Comparison of ENCODE assay signal across 24 cellular contexts in genomic region chr4:118939169-118939779, GRCh38. TPM values are rescaled to one million over a fixed set of nuclear protein-coding genes. Genes with fewer than 3 reads are reported as not detected.
DNase-seq lines count a peak whose midpoint lies in the region; ATAC-seq and TF ChIP-seq lines count a peak whose summit lies in the region.
"Had no signal": no experiment of that assay in that cellular context is flagged by ENCODE, and none has a peak within 500 bp of the region (broad histone marks: within the 10 kb centered on the region; RNA-seq: fewer than 3 reads in every experiment).

No MANE protein-coding gene starts in this region.

- WGBS in esophagus muscularis mucosa, result 57% methylated on average over 10 of the region's 10 CpGs
- 42 to 74% (median 61%) methylated on average over 10 of the region's 10 CpGs for WGBS in psoas muscle, 3 donors

- CTCF ChIA-PET in activated naive CD4-positive, alpha-beta T cell treated with anti-CD3 and anti-CD28 coated beads, Interleukin-2, amount 10 ng/mL, durations not matched to agents 7 days and 5 days (lab: Charles Lee), result no interaction called here

- intact Hi-C loops in esophagus muscularis mucosa (cut with DNase I) (no loop called here), psoas muscle (cut with DNase I) (no loop called here), uterus (cut with DNase I; ENCODE audit: low total_unique reads) (no loop called here)

- H3K27ac Mint-ChIP-seq in activated naive CD4-positive, alpha-beta T cell treated with anti-CD3 and anti-CD28 coated beads, Interleukin-2, amount 10 ng/mL, durations not matched to agents 7 days and 5 days, result no peak overlapping the region
- H3K27ac Mint-ChIP-seq: activated naive CD4-positive, alpha-beta T cell treated with anti-CD3 and anti-CD28 coated beads, Interleukin-2, amount 50 U/mL, for 24 hours; CD4-positive, alpha-beta T cell; dendritic cell treated with granulocyte-macrophage colony-stimulating factor and Interleukin-4, amounts not matched to agents 40 ng/mL and 50 ng/mL, for 4 days had no signal

- no peak overlapping the region for H3K4me3 Mint-ChIP-seq in activated naive CD4-positive, alpha-beta T cell treated with anti-CD3 and anti-CD28 coated beads, Interleukin-2, amount 10 ng/mL, durations not matched to agents 7 days and 5 days
- H3K4me3 Mint-ChIP-seq: activated naive CD4-positive, alpha-beta T cell treated with anti-CD3 and anti-CD28 coated beads, Interleukin-2, amount 50 U/mL, for 24 hours; CD4-positive, alpha-beta T cell; dendritic cell treated with granulocyte-macrophage colony-stimulating factor and Interleukin-4, amounts not matched to agents 40 ng/mL and 50 ng/mL, for 4 days had no signal

- DNase-seq in NCI-H748 (lab: John Stamatoyannopoulos, UW; ENCODE audit: unreplicated experiment) (peak; percentile 2), NCI-H748 treated with DMSO at 0.1 percent for 48 hours (lab: John Stamatoyannopoulos, UW) (no peak), esophagus muscularis mucosa (ENCODE audit: extremely low spot score) (no peak), psoas muscle (no peak), uterus (no peak), NCI-H1417 (lab: John Stamatoyannopoulos, UW) (no peak)
- no peak for DNase-seq in activated naive CD4-positive, alpha-beta T cell treated with anti-CD3 and anti-CD28 coated beads, Interleukin-2, amount 10 ng/mL, durations not matched to agents 7 days and 5 days
- DNase-seq: activated CD4-positive, alpha-beta T cell treated with anti-CD3 and anti-CD28 coated beads, Interleukin-2, amount 50 U/mL, for 1 hour; anterior cingulate cortex; caudate nucleus; CD4-positive, alpha-beta T cell; NCI-H146; NCI-H2171 treated with DMSO at 0.1 percent for 48 hours; NCI-H526; SK-N-SH; stimulated activated CD4-positive, alpha-beta T cell treated with anti-CD3 and anti-CD28 coated beads, Interleukin-4, amount 100 ng/mL, for 24 hours; stimulated activated naive CD4-positive, alpha-beta T cell; T-helper 2 cell; thyroid gland had no signal

- H3K27ac ChIP-seq in esophagus muscularis mucosa (replicated peaks in 1 of 4) (peak overlapping the region; percentile 83 to 87 (median 86)), psoas muscle (peak overlapping the region; percentile 70), uterus (peak overlapping the region; percentile 65 to 75)
- H3K27ac ChIP-seq: 22Rv1, neutrophil, thyroid gland had no signal

- no peak for TF ChIP-seq EP300 in esophagus muscularis mucosa (IDR thresholded peaks at IDR 0.05)

- no peaks in the 10 kb centered on the region for H3K9me3 ChIP-seq in esophagus muscularis mucosa
- H3K9me3 ChIP-seq in psoas muscle, result no peaks in the 10 kb centered on the region
- H3K9me3 ChIP-seq in uterus, result no peaks in the 10 kb centered on the region
- H3K9me3 ChIP-seq: neutrophil, SK-N-SH, thyroid gland had no signal

- H3K27me3 Mint-ChIP-seq in activated naive CD4-positive, alpha-beta T cell treated with anti-CD3 and anti-CD28 coated beads, Interleukin-2, amount 10 ng/mL, durations not matched to agents 7 days and 5 days, result peaks cover 7% of the 10 kb centered on the region
- H3K27me3 Mint-ChIP-seq: dendritic cell treated with granulocyte-macrophage colony-stimulating factor and Interleukin-4, amounts not matched to agents 40 ng/mL and 50 ng/mL, for 4 days had no signal

- TF ChIP-seq POLR2A in esophagus muscularis mucosa (IDR thresholded peaks at IDR 0.05; ENCODE audit: low read depth) (no peak), uterus (IDR thresholded peaks at IDR 0.05) (no peak)

- H3K4me1 Mint-ChIP-seq in activated naive CD4-positive, alpha-beta T cell treated with anti-CD3 and anti-CD28 coated beads, Interleukin-2, amount 10 ng/mL, durations not matched to agents 7 days and 5 days, result no peaks in the 10 kb centered on the region
- H3K4me1 Mint-ChIP-seq: activated naive CD4-positive, alpha-beta T cell treated with anti-CD3 and anti-CD28 coated beads, Interleukin-2, amount 50 U/mL, for 24 hours had no signal

- H3K4me3 ChIP-seq in esophagus muscularis mucosa (peak overlapping the region; percentile 17 to 47 (median 34)), psoas muscle (peak overlapping the region; percentile 19), uterus (no peak overlapping the region)
- H3K4me3 ChIP-seq: thyroid gland had no signal

- H3K36me3 ChIP-seq in esophagus muscularis mucosa, result no peaks in the 10 kb centered on the region
- H3K36me3 ChIP-seq in psoas muscle (ENCODE audit: insufficient read depth in 1 of 2, low read depth in 1 of 2), result no peaks in the 10 kb centered on the region
- H3K36me3 ChIP-seq in uterus, result no peaks in the 10 kb centered on the region
- H3K36me3 ChIP-seq: neutrophil, thyroid gland had no signal

- ATAC-seq in psoas muscle (peak; percentile 43 to 69 (median 63)), HG02798 (IDR thresholded peaks at IDR 0.05; ENCODE audit: poor library complexity, unreplicated experiment) (no peak)

- no peaks in the 10 kb centered on the region for H3K36me3 Mint-ChIP-seq in activated naive CD4-positive, alpha-beta T cell treated with anti-CD3 and anti-CD28 coated beads, Interleukin-2, amount 10 ng/mL, durations not matched to agents 7 days and 5 days
- H3K36me3 Mint-ChIP-seq: activated naive CD4-positive, alpha-beta T cell treated with anti-CD3 and anti-CD28 coated beads, Interleukin-2, amount 50 U/mL, for 24 hours had no signal

- H3K27me3 ChIP-seq in esophagus muscularis mucosa (no peaks in the 10 kb centered on the region), psoas muscle (ENCODE audit: insufficient read depth in 3 of 3, low read length in 2 of 3) (no peaks in the 10 kb centered on the region), uterus (no peaks in the 10 kb centered on the region)
- H3K27me3 ChIP-seq: neutrophil, thyroid gland had no signal

- no peaks in the 10 kb centered on the region for H3K9me3 Mint-ChIP-seq in activated naive CD4-positive, alpha-beta T cell treated with anti-CD3 and anti-CD28 coated beads, Interleukin-2, amount 10 ng/mL, durations not matched to agents 7 days and 5 days
- H3K9me3 Mint-ChIP-seq: activated naive CD4-positive, alpha-beta T cell treated with anti-CD3 and anti-CD28 coated beads, Interleukin-2, amount 50 U/mL, for 24 hours; CD4-positive, alpha-beta T cell; dendritic cell treated with granulocyte-macrophage colony-stimulating factor and Interleukin-4, amounts not matched to agents 40 ng/mL and 50 ng/mL, for 4 days had no signal

- TF ChIP-seq CTCF in esophagus muscularis mucosa (IDR thresholded peaks at IDR 0.05) (peak in 1 of 3 experiments; percentile 6), psoas muscle (IDR thresholded peaks at IDR 0.05) (no peak), uterus (IDR thresholded peaks at IDR 0.05) (no peak)

- H3K4me1 ChIP-seq in esophagus muscularis mucosa, result peaks cover 43 to 98% (median 94%) of the 10 kb centered on the region in 4 donors
- H3K4me1 ChIP-seq in psoas muscle, result peaks cover 14% of the 10 kb centered on the region
- peaks cover 5 to 13% of the 10 kb centered on the region in 2 donors for H3K4me1 ChIP-seq in uterus
- H3K4me1 ChIP-seq: thyroid gland had no signal

RNA-seq across cellular contexts. Expression of gene SYNPO2, which starts 50.6 kb away (rescaled TPM):
- 1,000 to 10,000 TPM; 2,073 to 2,783 (median 2,517) TPM for total RNA-seq in esophagus muscularis mucosa
- 1,000 to 10,000 TPM; 1,548 to 2,858 (median 2,312) TPM for total RNA-seq in psoas muscle
- polyA plus RNA-seq in psoas muscle, result 100 to 1,000 TPM in 2 of 3 donors, 10 to 100 TPM in 1; 35.7 to 861 (median 475) TPM
- total RNA-seq in uterus, result 100 to 1,000 TPM; 144 to 400 (median 228) TPM

Comparison
In these comparisons a context has a peak if more than half of its experiments do, and no peak if none do; other contexts are left out.
1. H3K4me3 ChIP-seq: peak in esophagus muscularis mucosa (4 of 4) and psoas muscle (single experiment); none in uterus (0 of 2).
2. Peak in every context shown above with its lines, with median percentiles within 50 percentile points of each other: H3K27ac ChIP-seq.